12 cellular contexts compared by ENCODE assay signal in the genomic region with DNA sequence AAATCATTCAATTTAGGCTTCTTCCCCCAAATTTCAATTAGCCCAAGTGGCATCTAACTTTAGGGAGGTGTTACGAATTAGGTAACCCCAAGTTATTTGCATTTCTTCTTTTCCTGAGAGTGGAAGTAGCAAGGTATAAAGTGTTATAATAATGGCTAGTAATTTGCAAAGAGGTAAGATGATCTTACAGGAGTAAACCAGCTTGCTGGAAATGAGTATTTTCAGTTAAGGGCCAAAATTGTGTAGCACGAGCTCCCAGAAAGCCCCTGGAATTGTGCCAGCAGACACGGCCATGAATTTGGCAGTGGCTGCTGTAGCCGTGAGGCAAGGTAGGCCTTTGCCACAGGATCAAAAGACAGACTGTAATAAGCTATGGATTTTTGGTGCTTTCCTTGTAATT. TPM values are rescaled to one million over a fixed set of nuclear protein-coding genes. Genes with fewer than 3 reads are reported as not detected.
DNase-seq lines count a peak whose midpoint lies in the region; ATAC-seq, FAIRE-seq and TF ChIP-seq lines count a peak whose summit lies in the region.
"Had no signal": no experiment of that assay in that cellular context is flagged by ENCODE, and none has a peak within 500 bp of the region (broad histone marks: within the 10 kb centered on the region; RNA-seq: fewer than 3 reads in every experiment).

No MANE protein-coding gene starts in this region.

- TF ChIP-seq RAD21 in GM12878 (IDR thresholded peaks at IDR 0.05; ENCODE audit: insufficient read depth, low read depth, low read length), result no peak

- no peak overlapping the region for H3K4me3 Mint-ChIP-seq in mesothelial cell of epicardium
- H3K4me3 Mint-ChIP-seq: CD4-positive, alpha-beta memory T cell had no signal

- H3K4me3 ChIP-seq in MG63 (no peak overlapping the region), GM12878 (no peak overlapping the region)

- H3K79me2 ChIP-seq in GM12878 (ENCODE audit: control insufficient read depth, insufficient read depth, low read length), result no peaks in the 10 kb centered on the region

- no peak for TF ChIP-seq POLR2A in GM12878 (IDR thresholded peaks at IDR 0.05; ENCODE audit: low read depth, low read length)

- in situ Hi-C loops in GM12878 (cut with MboI), result no loop called here

- H3K27ac Mint-ChIP-seq in mesothelial cell of epicardium, result peak overlapping the region; percentile 63
- H3K27ac Mint-ChIP-seq: CD4-positive, alpha-beta memory T cell had no signal

- H2AFZ ChIP-seq in GM12878 (ENCODE audit: control insufficient read depth, low read depth, low read length), result peak overlapping the region; percentile 62

- DNase-seq in MG63, result peak; percentile 81
- DNase-seq in GM12878 (ENCODE audit: low read depth, low spot score), result no peak
- DNase-seq in mesothelial cell of epicardium (ENCODE audit: low spot score in 2 of 2, unreplicated experiment in 2 of 2), result no peak
- DNase-seq in NOMO-1 treated with dmso at 0.1 percent for 144 hours (lab: John Stamatoyannopoulos, UW; ENCODE audit: unreplicated experiment), result no peak
- no peak for DNase-seq in activated T-cell treated with anti-CD3 and anti-CD28 coated beads for 4 hours
- DNase-seq: activated CD4-positive, alpha-beta T cell treated with anti-CD3 and anti-CD28 coated beads, Interleukin-2, amount 50 U/mL, for 4 hours; CD4-positive, alpha-beta memory T cell; stimulated activated CD4-positive, alpha-beta T cell treated with anti-CD3 and anti-CD28 coated beads, Interleukin-4, amount 100 ng/mL, for 1 hour had no signal

- H3K27me3 ChIP-seq in MG63, result no peaks in the 10 kb centered on the region
- no peaks in the 10 kb centered on the region for H3K27me3 ChIP-seq in GM12878 (replicated peaks in 1 of 2; ENCODE audit: control insufficient read depth in 2 of 2, insufficient read depth in 2 of 2, low read length in 1 of 2)

- RAD21 ChIA-PET in GM12878 (lab: Charles Lee; ENCODE audit: unreplicated experiment), result interaction anchor here (0.6 to 3.7 kb wide), 10 partner anchors 9 to 117 kb away, joined by 3 to 20 read pairs (median 4); a partner anchor contains a TSS

- peaks cover 20% of the 10 kb centered on the region for H3K4me1 Mint-ChIP-seq in mesothelial cell of epicardium

- no peaks in the 10 kb centered on the region for H4K20me1 ChIP-seq in GM12878 (ENCODE audit: control insufficient read depth, insufficient read depth)

- no TSS peak for BruUV-seq in GM12878 (replicated peaks; lab: Mats Ljungman, UMichigan)

- H3K9me3 Mint-ChIP-seq in mesothelial cell of epicardium, result peaks cover 12% of the 10 kb centered on the region

- SMC1A ChIA-PET in GM12878 (lab: Charles Lee; ENCODE audit: uncharacterized antibody, unreplicated experiment), result interaction anchor here (0.8 to 6.7 kb wide), 13 partner anchors 8 to 116 kb away, joined by 3 to 50 read pairs (median 5); a partner anchor contains a TSS

- H3K9me3 ChIP-seq in MG63, result 0 out of 2 replicates have a peak, but pooled peaks cover 3% of the 10 kb centered on the region
- no peaks in the 10 kb centered on the region for H3K9me3 ChIP-seq in GM12878 (replicated peaks; ENCODE audit: control insufficient read depth, insufficient read depth, low read length)

- H3K36me3 ChIP-seq in MG63 (no peaks in the 10 kb centered on the region), GM12878 (ENCODE audit: control insufficient read depth in 2 of 2, insufficient read depth in 2 of 2, low read length in 1 of 2) (no peaks in the 10 kb centered on the region)

- CTCF ChIA-PET in GM12878 (lab: Yijun Ruan, JAX), result interaction anchor here (0.5 to 2.8 kb wide), 13 partner anchors 8 to 1712 kb away, joined by 3 to 14 read pairs (median 4); a partner anchor contains a TSS

- ATAC-seq in GM18861 (IDR thresholded peaks at IDR 0.05; ENCODE audit: unreplicated experiment) (peak; percentile 45), GM12878 (peak; percentile 93), HG03095 (IDR thresholded peaks at IDR 0.05; ENCODE audit: unreplicated experiment) (no peak), GM18870 (IDR thresholded peaks at IDR 0.05; ENCODE audit: unreplicated experiment) (no peak)

- peak in 1 of 2 experiments; percentile 12; a peak in 1 of 4 replicates for TF ChIP-seq EP300 in GM12878 (IDR thresholded peaks at IDR 0.05; ENCODE audit: borderline replicate concordance in 1 of 2, control insufficient read depth in 1 of 2, low read depth in 2 of 2, low read length in 2 of 2)

- H3K4me1 ChIP-seq in GM12878 (ENCODE audit: control insufficient read depth, insufficient read depth, low read length), result peaks cover 7% of the 10 kb centered on the region; the same call in 1 of the 2 replicates

- H3K27ac ChIP-seq in GM12878 (ENCODE audit: control insufficient read depth, insufficient read depth), result peak overlapping the region; percentile 34; the same call in 1 of the 2 replicates

- no peak overlapping the region; the same call in 1 of the 2 replicates for H3K4me2 ChIP-seq in GM12878 (ENCODE audit: control insufficient read depth, insufficient read depth)

- intact Hi-C loops in GM12878 (cut with micrococcal nuclease; ENCODE audit: unreplicated experiment), result no loop called here

- H3K27me3 Mint-ChIP-seq in mesothelial cell of epicardium (ENCODE audit: low read depth), result no peaks in the 10 kb centered on the region
- H3K27me3 Mint-ChIP-seq: CD4-positive, alpha-beta memory T cell had no signal

- 25% methylated on average over 4 of the region's 4 CpGs for WGBS in GM12878 (ENCODE audit: insufficient coverage, insufficient replicate concordance, low lambda C conversion rate, missing lambda C conversion rate)

- H3K36me3 Mint-ChIP-seq in mesothelial cell of epicardium, result peaks cover 4% of the 10 kb centered on the region
- H3K36me3 Mint-ChIP-seq: CD4-positive, alpha-beta memory T cell had no signal

- POLR2A ChIA-PET in GM12878 (lab: Charles Lee), result interaction anchor here (0.6 to 2.3 kb wide), 4 partner anchors 9 to 356 kb away, joined by 3 to 17 read pairs (median 4); a partner anchor contains a TSS

- FAIRE-seq in GM12878 (lab: Jason Lieb, UNC), result no peak
- FAIRE-seq: urothelium cell line had no signal

- no peak for TF ChIP-seq CTCF in GM12878 (IDR thresholded peaks at IDR 0.05 in 2 of 3, conservative IDR thresholded peaks at IDR 0.05 in 1 of 3; ENCODE audit: control insufficient read depth in 2 of 3, extremely low read depth in 1 of 3, insufficient read depth in 1 of 3, low read depth in 3 of 3, low read length in 3 of 3)
- no peak for TF ChIP-seq CTCF in mesothelial cell of epicardium (IDR thresholded peaks at IDR 0.05; ENCODE audit: unreplicated experiment)

- H3K9ac ChIP-seq in GM12878 (ENCODE audit: control insufficient read depth, insufficient read depth, low read length), result no peak overlapping the region

TF ChIP-seq in GM12878, 131 proteins besides CTCF, POLR2A, EP300 and RAD21 (continues in another document):
- TF ChIP-seq RELA (IDR thresholded peaks at IDR 0.05; ENCODE audit: borderline replicate concordance, partially characterized antibody) (peak; percentile 47), KLF5 (IDR thresholded peaks at IDR 0.05; ENCODE audit: partially characterized antibody) (no peak)

RNA-seq across cellular contexts. Expression of a gene that starts 38.0 kb away (rescaled TPM):
- total RNA-seq in MG63 (2014; rRNA removed; shearing (Covaris generic); ENCODE audit: low replicate concordance), result 112 and 114 TPM in 2 replicates
- total RNA-seq in GM12878 (2013; cell fraction: nucleolus; rRNA removed), result 14.1 and 15.5 TPM in 2 replicates
- total RNA-seq in GM12878 (2014; rRNA removed) (11.5 and 13.7 TPM in 2 replicates), GM12878 (2014; rRNA removed; fragmentation: Illumina TruSeq; extraction: Trizol) (3.0 and 3.3 TPM in 2 replicates), GM12878 (2021) (18.0 and 20.0 TPM in 2 replicates), mesothelial cell of epicardium (85.0 to 92.9 TPM (median 91.1 TPM) in 3 replicates)
- 2.8 TPM for polyA plus RNA-seq in GM12878 (2011; ENCODE audit: low read depth)
- polyA plus RNA-seq in GM12878 (2011; rRNA removed) (8.1 and 9.8 TPM in 2 replicates), GM12878 (2014; fragmentation: Illumina TruSeq; extraction: Trizol) (8.9 and 9.9 TPM in 2 replicates), GM12878 (2014; fragmentation: Nextera tagmentation; extraction: Ambion mirVana) (under 1 TPM; 0.08 to 0.49 TPM), GM12878 (2014; rRNA removed) (8.5 and 11.2 TPM in 2 replicates), GM12878 (2016; fragmentation: Nextera tagmentation; extraction: Ambion mirVana) (1 to 10 TPM; 3.1 to 6.0 TPM)
- 4.7 and 7.7 TPM in 2 replicates for polyA plus RNA-seq in GM12878 (2011; cell fraction: cytosol; rRNA removed)
- polyA plus RNA-seq in GM12878 (2011; cell fraction: nucleus; rRNA removed), result 11.2 and 14.7 TPM in 2 replicates
- 6.4 and 7.1 TPM in 2 replicates for polyA plus RNA-seq in GM12878 (2012)
- polyA minus RNA-seq in GM12878 (2011; rRNA and poly(A)+ RNA removed), result 2.9 and 4.4 TPM in 2 replicates
- polyA minus RNA-seq in GM12878 (2011; cell fraction: cytosol; rRNA and poly(A)+ RNA removed), result 6.4 and 9.0 TPM in 2 replicates
- polyA minus RNA-seq in GM12878 (2011; cell fraction: nucleus; rRNA and poly(A)+ RNA removed), result 10.4 and 20.6 TPM in 2 replicates

RNA-seq across cellular contexts. Expression of a gene that starts 44.7 kb away (rescaled TPM):
- total RNA-seq in MG63 (2014; rRNA removed; shearing (Covaris generic); ENCODE audit: low replicate concordance), result not detected in 2 replicates
- 9.3 and 10.2 TPM in 2 replicates for total RNA-seq in GM12878 (2013; cell fraction: nucleolus; rRNA removed)
- total RNA-seq in GM12878 (2014; rRNA removed), result 0.23 and 0.27 TPM in 2 replicates
- 0.36 and 0.69 TPM in 2 replicates for total RNA-seq in GM12878 (2014; rRNA removed; fragmentation: Illumina TruSeq; extraction: Trizol)
- total RNA-seq in GM12878 (2021), result 0.21 TPM in 2 replicates
- 0.29 TPM for polyA plus RNA-seq in GM12878 (2011; ENCODE audit: low read depth)
- 1.3 and 2.1 TPM in 2 replicates for polyA plus RNA-seq in GM12878 (2011; rRNA removed)
- 0.57 and 0.89 TPM in 2 replicates for polyA plus RNA-seq in GM12878 (2011; cell fraction: cytosol; rRNA removed)
- polyA plus RNA-seq in GM12878 (2011; cell fraction: nucleus; rRNA removed), result 1.5 and 2.4 TPM in 2 replicates
- 0.38 and 1.1 TPM in 2 replicates for polyA plus RNA-seq in GM12878 (2012)
- polyA plus RNA-seq in GM12878 (2014; fragmentation: Illumina TruSeq; extraction: Trizol), result 0.05 and 0.22 TPM in 2 replicates
- under 1 TPM; 0.07 to 0.10 TPM for polyA plus RNA-seq in GM12878 (2014; fragmentation: Nextera tagmentation; extraction: Ambion mirVana)
- polyA plus RNA-seq in GM12878 (2014; rRNA removed), result 0.05 and 0.68 TPM in 2 replicates
- polyA plus RNA-seq in GM12878 (2016; fragmentation: Nextera tagmentation; extraction: Ambion mirVana), result under 1 TPM in 1 of 2 experiments, not detected in 1; 0.21 TPM
- polyA minus RNA-seq in GM12878 (2011; rRNA and poly(A)+ RNA removed), result 1.9 and 2.2 TPM in 2 replicates
- polyA minus RNA-seq in GM12878 (2011; cell fraction: cytosol; rRNA and poly(A)+ RNA removed), result 1.3 TPM in 1 of 2 replicates, not detected in the other
- polyA minus RNA-seq in GM12878 (2011; cell fraction: nucleus; rRNA and poly(A)+ RNA removed), result 1.3 and 1.6 TPM in 2 replicates
- total RNA-seq in mesothelial cell of epicardium, result 0.44 to 1.6 TPM (median 0.67 TPM) in 3 replicates

Comparison
In these comparisons a context has a peak if more than half of its experiments do, and no peak if none do; other contexts are left out.
1. ATAC-seq: peak in GM18861 (single experiment) and GM12878 (single experiment); none in HG03095 (single experiment) and GM18870 (single experiment).